ENCODE assay signal across 12 cellular contexts in genomic region chr21:40846566-40847411, GRCh38. TPM values are rescaled to one million over a fixed set of nuclear protein-coding genes. Genes with fewer than 3 reads are reported as not detected.
DNase-seq lines count a peak whose midpoint lies in the region; ATAC-seq and TF ChIP-seq lines count a peak whose summit lies in the region.
"Had no signal": no experiment of that assay in that cellular context is flagged by ENCODE, and none has a peak within 500 bp of the region (broad histone marks: within the 10 kb centered on the region; RNA-seq: fewer than 3 reads in every experiment).

DSCAM (minus strand) TSS chr21:40847158; CDS start chr21:40846661, 497 bp downstream.

- H3K4me1 ChIP-seq in cardiac muscle cell (ENCODE audit: low read depth): no peaks in the 10 kb centered on the region
- H3K4me1 ChIP-seq in iPS-15b (ENCODE audit: control insufficient read depth, insufficient read depth, low read length): peaks cover 3% of the 10 kb centered on the region
- H3K4me1 ChIP-seq in upper lobe of right lung: no peaks in the 10 kb centered on the region

- ATAC-seq in upper lobe of right lung: peak; percentile 41
- ATAC-seq in activated T-helper 17 cell treated with anti-CD3 and anti-CD28 coated beads, Interleukin-2, amount 50 U/mL, for 72 hours (replicated peaks): no peak
- ATAC-seq in GM18909 (IDR thresholded peaks at IDR 0.05; ENCODE audit: poor library complexity, unreplicated experiment): no peak
- ATAC-seq: naive thymus-derived CD8-positive, alpha-beta T cell; T-helper 17 cell had no signal

- DNase-seq in cardiac muscle cell (ENCODE audit: low read depth in 1 of 2, low spot score in 1 of 2) (peak in 1 of 2 donors; percentile 34), cardiac septum (ENCODE audit: low spot score) (no peak), SW480 (ENCODE audit: low spot score) (peak; percentile 20), upper lobe of right lung (no peak), NCI-H1048 (lab: John Stamatoyannopoulos, UW) (no peak)
- DNase-seq: activated gamma-delta T cell; KG1; naive thymus-derived CD8-positive, alpha-beta T cell; T-helper 17 cell had no signal

- H3K9me3 ChIP-seq in cardiac muscle cell (ENCODE audit: low read depth): no peaks in the 10 kb centered on the region
- H3K9me3 ChIP-seq in iPS-15b (ENCODE audit: control insufficient read depth, insufficient read depth, low read length): no peaks in the 10 kb centered on the region
- H3K9me3 ChIP-seq in upper lobe of right lung: no peaks in the 10 kb centered on the region

- intact Hi-C loops in cardiac septum (cut with DNase I): loop anchor here (10.0 kb wide), 1 partner anchor 382 kb away; no protein-coding TSS in a partner anchor
- intact Hi-C loops in upper lobe of right lung (cut with DNase I): no loop called here

- H3K4me1 Mint-ChIP-seq in activated T-helper 17 cell treated with anti-CD3 and anti-CD28 coated beads, Interleukin-2, amount 50 U/mL, for 72 hours: no peaks in the 10 kb centered on the region
- H3K4me1 Mint-ChIP-seq: T-helper 17 cell had no signal

- H3K27ac ChIP-seq in cardiac muscle cell (no peak within 1 kb of the TSS), upper lobe of right lung (no peak within 1 kb of the TSS)

- TF ChIP-seq CTCF in cardiac muscle cell (IDR thresholded peaks at IDR 0.05; ENCODE audit: low read depth, low read length) (no peak), upper lobe of right lung (IDR thresholded peaks at IDR 0.05) (no peak)

- H3K4me3 Mint-ChIP-seq in activated T-helper 17 cell treated with anti-CD3 and anti-CD28 coated beads, Interleukin-2, amount 50 U/mL, for 72 hours: no peak within 1 kb of the TSS
- H3K4me3 Mint-ChIP-seq: T-helper 17 cell had no signal

- H3K4me3 ChIP-seq in cardiac muscle cell (peak within 1 kb of the TSS; percentile 50), iPS-15b (ENCODE audit: low read depth, low read length) (peak within 1 kb of the TSS; percentile 53), upper lobe of right lung (no peak within 1 kb of the TSS)

- peaks cover 43% of the 10 kb centered on the region for H3K27me3 Mint-ChIP-seq in activated T-helper 17 cell treated with anti-CD3 and anti-CD28 coated beads, Interleukin-2, amount 50 U/mL, for 72 hours

- H3K36me3 ChIP-seq in cardiac muscle cell (no peaks in the 10 kb centered on the region), iPS-15b (ENCODE audit: control insufficient read depth, insufficient read depth, low read length) (no peaks in the 10 kb centered on the region), upper lobe of right lung (no peaks in the 10 kb centered on the region)

- H3K27ac Mint-ChIP-seq in activated T-helper 17 cell treated with anti-CD3 and anti-CD28 coated beads, Interleukin-2, amount 50 U/mL, for 72 hours: no peak within 1 kb of the TSS
- H3K27ac Mint-ChIP-seq: naive thymus-derived CD8-positive, alpha-beta T cell; T-helper 17 cell had no signal

- H3K27me3 ChIP-seq in cardiac muscle cell: peaks cover 72% of the 10 kb centered on the region
- peaks cover 58% of the 10 kb centered on the region for H3K27me3 ChIP-seq in iPS-15b (ENCODE audit: control insufficient read depth, insufficient read depth, low read length)
- H3K27me3 ChIP-seq in upper lobe of right lung: peaks cover 38% of the 10 kb centered on the region

- H3K9ac ChIP-seq in iPS-15b (ENCODE audit: low read depth, low read length): no peak within 1 kb of the TSS

- H3K36me3 Mint-ChIP-seq in activated T-helper 17 cell treated with anti-CD3 and anti-CD28 coated beads, Interleukin-2, amount 50 U/mL, for 72 hours (ENCODE audit: low read depth): no peaks in the 10 kb centered on the region

- no peaks in the 10 kb centered on the region for H3K9me3 Mint-ChIP-seq in activated T-helper 17 cell treated with anti-CD3 and anti-CD28 coated beads, Interleukin-2, amount 50 U/mL, for 72 hours
- H3K9me3 Mint-ChIP-seq: naive thymus-derived CD8-positive, alpha-beta T cell had no signal

RNA-seq across cellular contexts. Expression of gene DSCAM, which starts in this region (rescaled TPM):
- total RNA-seq in cardiac muscle cell (0.11 and 0.42 TPM in 2 replicates), cardiac septum (not detected), upper lobe of right lung (not detected)
- 0.04 and 0.23 TPM in 2 replicates for polyA plus RNA-seq in cardiac muscle cell
- not detected for total RNA-seq in activated T-helper 17 cell treated with anti-CD3 and anti-CD28 coated beads, Interleukin-2, amount 50 U/mL, for 72 hours
- total RNA-seq: naive thymus-derived CD8-positive, alpha-beta T cell; T-helper 17 cell had no signal
- polyA plus RNA-seq: naive thymus-derived CD8-positive, alpha-beta T cell had no signal

Comparison
In these comparisons a context has a peak if more than half of its experiments do, and no peak if none do; other contexts are left out.
1. Peak in ATAC-seq in upper lobe of right lung; RNA of the gene not detected or under 1 TPM.